1 cellular context compared by ENCODE assay signal in genomic region chr14:72625689-72626088, GRCh38.
TF ChIP-seq lines count a peak whose summit lies in the region.

No MANE protein-coding gene starts in this region.

TF ChIP-seq in GM12878, 131 proteins besides CTCF, POLR2A, EP300 and RAD21 (continued from another document):
- no peak for TF ChIP-seq ZNF687 (IDR thresholded peaks at IDR 0.05)
- no peak for TF ChIP-seq SREBF2 (IDR thresholded peaks at IDR 0.05; ENCODE audit: low read length)
- peak; percentile 65; the same call in 1 of the 2 replicates for TF ChIP-seq BACH1 (IDR thresholded peaks at IDR 0.05; ENCODE audit: borderline replicate concordance)
- no peak for TF ChIP-seq TARDBP (IDR thresholded peaks at IDR 0.05; ENCODE audit: borderline replicate concordance)
- peak; percentile 51; the same call in 1 of the 2 replicates for TF ChIP-seq NR2F1 (conservative IDR thresholded peaks at IDR 0.05)
- no peak for TF ChIP-seq MYB (IDR thresholded peaks at IDR 0.05; ENCODE audit: borderline replicate concordance, low read depth, low read length)
- no peak for TF ChIP-seq BCLAF1 (IDR thresholded peaks at IDR 0.05)
- no peak for TF ChIP-seq ZBTB4 (CRISPR knock-in tag; IDR thresholded peaks at IDR 0.05)
- TF ChIP-seq ASH2L (IDR thresholded peaks at IDR 0.05; ENCODE audit: borderline replicate concordance, low read depth), result no peak
- TF ChIP-seq ATF7 (IDR thresholded peaks at IDR 0.05; ENCODE audit: low read depth), result peak; percentile 67; the same call in 1 of the 2 replicates
- no peak for TF ChIP-seq PBX3 (IDR thresholded peaks at IDR 0.05; ENCODE audit: insufficient replicate concordance, low read depth, low read length)
- TF ChIP-seq RBBP5 (conservative IDR thresholded peaks at IDR 0.05), result no peak
- no peak for TF ChIP-seq RCOR1 (conservative IDR thresholded peaks at IDR 0.05; ENCODE audit: low read depth, low read length)
- TF ChIP-seq NFIC (IDR thresholded peaks at IDR 0.05; ENCODE audit: low read depth, low read length), result peak; percentile 85
- no peak for TF ChIP-seq ZNF384 (IDR thresholded peaks at IDR 0.05; ENCODE audit: borderline replicate concordance, low read depth, low read length)
- no peak for TF ChIP-seq ATF3 (IDR thresholded peaks at IDR 0.05; ENCODE audit: borderline replicate concordance, extremely low read depth, low read depth, low read length)
- TF ChIP-seq RFX5 (IDR thresholded peaks at IDR 0.05; ENCODE audit: low read depth, low read length), result no peak
- TF ChIP-seq TCF3 (IDR thresholded peaks at IDR 0.05; ENCODE audit: borderline replicate concordance, insufficient read depth, low read depth, low read length), result no peak
- peak in 1 of 2 experiments; percentile 78; a peak in 2 of 4 replicates for TF ChIP-seq IKZF2 (IDR thresholded peaks at IDR 0.05)
- no peak for TF ChIP-seq NFXL1 (IDR thresholded peaks at IDR 0.05; ENCODE audit: borderline replicate concordance)
- no peak for TF ChIP-seq IRF5 (IDR thresholded peaks at IDR 0.05; ENCODE audit: borderline replicate concordance)
- TF ChIP-seq NKRF (conservative IDR thresholded peaks at IDR 0.05), result no peak
- peak; percentile 71; the same call in 1 of the 2 replicates for TF ChIP-seq JUND (IDR thresholded peaks at IDR 0.05; ENCODE audit: low read depth, low read length)
- no peak for TF ChIP-seq KLF5 (IDR thresholded peaks at IDR 0.05; ENCODE audit: partially characterized antibody)
- TF ChIP-seq MEF2B (IDR thresholded peaks at IDR 0.05; ENCODE audit: partially characterized antibody, poor library complexity, severe bottlenecking), result peak; percentile 76
- TF ChIP-seq CHD1 (IDR thresholded peaks at IDR 0.05; ENCODE audit: low read depth, low read length), result no peak
- TF ChIP-seq TAF1 (IDR thresholded peaks at IDR 0.05; ENCODE audit: borderline replicate concordance, low read depth, low read length), result no peak
- TF ChIP-seq NFYA (IDR thresholded peaks at IDR 0.05; ENCODE audit: borderline replicate concordance, low read depth, low read length), result no peak
- TF ChIP-seq ZNF24 (IDR thresholded peaks at IDR 0.05), result peak; percentile 88
